ENCODE assay signal across 1 cellular context in genomic region chr1:223708001-223708359, GRCh38.
TF ChIP-seq lines count a peak whose summit lies in the region.

No MANE protein-coding gene starts in this region.

TF ChIP-seq in endothelial cell of umbilical vein, 7 proteins besides CTCF, POLR2A, EP300 and RAD21:
- TF ChIP-seq MYC (IDR thresholded peaks at IDR 0.05; ENCODE audit: low read depth, low read length): no peak
- TF ChIP-seq MAX (IDR thresholded peaks at IDR 0.05; ENCODE audit: insufficient read depth, insufficient read length): no peak
- TF ChIP-seq POLR2AphosphoS5 (IDR thresholded peaks at IDR 0.05; ENCODE audit: insufficient read depth, low read depth, low read length): no peak
- TF ChIP-seq FOS (IDR thresholded peaks at IDR 0.05; ENCODE audit: borderline replicate concordance, insufficient read depth, low read length): no peak
- TF ChIP-seq EZH2 (IDR thresholded peaks at IDR 0.05; ENCODE audit: borderline replicate concordance, low read depth, low read length, severe bottlenecking): no peak
- no peak for TF ChIP-seq JUN (IDR thresholded peaks at IDR 0.05; ENCODE audit: borderline replicate concordance, insufficient read depth, insufficient read length, low read depth)
- no peak for TF ChIP-seq GATA2 (IDR thresholded peaks at IDR 0.05; ENCODE audit: insufficient read depth, insufficient read length, low read depth, low read length)
TF ChIP-seq in endothelial cell of umbilical vein: peak in this region for 0.
